ENCODE assay signal across 12 cellular contexts in the genomic region with DNA sequence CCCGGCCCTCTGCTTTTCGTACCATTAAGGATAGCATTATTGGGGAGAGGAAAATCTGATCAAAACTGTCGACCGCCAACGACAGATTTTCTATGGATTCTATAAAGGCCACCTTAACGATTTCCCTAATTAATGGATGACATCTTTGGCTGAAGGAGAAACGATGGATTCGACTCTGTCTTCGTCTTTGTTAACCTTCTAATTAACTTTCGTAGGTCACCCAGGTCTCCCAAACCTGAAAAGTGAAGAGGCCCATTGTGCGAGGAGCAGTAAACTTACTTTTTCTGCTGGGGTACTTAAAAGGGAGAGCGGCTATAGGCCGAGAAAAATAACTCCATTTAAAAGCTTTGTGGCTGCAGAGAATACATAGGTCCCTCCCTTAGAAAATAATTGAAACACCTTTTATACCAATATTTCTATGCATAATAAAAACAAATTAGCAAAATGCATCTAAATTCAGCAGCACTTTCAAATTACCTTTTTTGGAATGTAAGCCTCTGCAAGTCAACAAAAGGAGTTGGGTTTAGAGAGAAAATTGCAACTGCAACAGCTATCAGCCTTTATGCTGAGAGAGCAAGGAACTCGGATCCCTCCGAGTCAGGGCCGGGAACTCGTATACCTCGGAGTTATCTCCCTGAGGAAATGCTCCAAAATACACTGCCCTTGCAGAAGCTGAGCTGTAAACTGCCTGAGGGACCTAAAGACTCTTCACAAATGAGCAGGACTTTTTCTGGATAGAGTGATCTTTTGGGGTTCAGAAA. TPM values are rescaled to one million over a fixed set of nuclear protein-coding genes. Genes with fewer than 3 reads are reported as not detected.
A peak's percentile ranks its signal among the peaks of the same experiment; 100 is the strongest.
DNase-seq lines count a peak whose midpoint lies in the region; ATAC-seq, FAIRE-seq and TF ChIP-seq lines count a peak whose summit lies in the region.
"Had no signal": no experiment of that assay in that cellular context is flagged by ENCODE, and none has a peak within 500 bp of the region (broad histone marks: within the 10 kb centered on the region; RNA-seq: fewer than 3 reads in every experiment).

No MANE protein-coding gene starts in this region.

- H3K9ac ChIP-seq in GM12878 (ENCODE audit: control insufficient read depth, insufficient read depth, low read length) (no peak overlapping the region), muscle layer of colon (ENCODE audit: low read length) (no peak overlapping the region)

- SMC1A ChIA-PET in GM12878 (lab: Charles Lee; ENCODE audit: uncharacterized antibody, unreplicated experiment): interaction anchor here (1.1 kb wide), 1 partner anchor 358 kb away, joined by 4 read pairs; no protein-coding TSS in a partner anchor

- POLR2A ChIA-PET in MCF 10A (lab: Yijun Ruan, JAX): interaction anchor here (0.6 to 0.7 kb wide), 2 partner anchors 59 to 249 kb away, joined by 3 read pairs; no protein-coding TSS in a partner anchor
- POLR2A ChIA-PET in GM12878 (lab: Charles Lee): no interaction called here

- no peak for TF ChIP-seq POLR2A in breast epithelium (IDR thresholded peaks at IDR 0.05)
- TF ChIP-seq POLR2A in GM12878 (IDR thresholded peaks at IDR 0.05; ENCODE audit: low read depth, low read length): no peak
- no peak for TF ChIP-seq POLR2A in upper lobe of left lung (IDR thresholded peaks at IDR 0.05)

- H3K27me3 ChIP-seq in breast epithelium (no peaks in the 10 kb centered on the region), GM12878 (replicated peaks in 1 of 2; ENCODE audit: control insufficient read depth in 2 of 2, insufficient read depth in 2 of 2, low read length in 1 of 2) (peaks cover 8 to 11% of the 10 kb centered on the region in 2 experiments), muscle layer of colon (ENCODE audit: control insufficient read depth in 1 of 2, insufficient read depth in 2 of 2, low read length in 2 of 2) (peaks cover 0 to 8% of the 10 kb centered on the region in 2 donors), upper lobe of left lung (peaks cover 0 to 14% (median 3%) of the 10 kb centered on the region in 4 donors)

- ATAC-seq in GM12878: no peak
- no peak for ATAC-seq in upper lobe of left lung (ENCODE audit: low FRiP score in 2 of 2)
- ATAC-seq in GM18870 (IDR thresholded peaks at IDR 0.05; ENCODE audit: unreplicated experiment): no peak
- ATAC-seq in GM18511 (IDR thresholded peaks at IDR 0.05; ENCODE audit: unreplicated experiment): no peak

- in situ Hi-C loops in GM12878 (cut with MboI): no loop called here

- H3K9me3 ChIP-seq in breast epithelium: no peaks in the 10 kb centered on the region
- no peaks in the 10 kb centered on the region for H3K9me3 ChIP-seq in GM12878 (replicated peaks; ENCODE audit: control insufficient read depth, insufficient read depth, low read length)
- no peaks in the 10 kb centered on the region for H3K9me3 ChIP-seq in muscle layer of colon (ENCODE audit: low read length)
- no peaks in the 10 kb centered on the region for H3K9me3 ChIP-seq in upper lobe of left lung

- H3K36me3 ChIP-seq in breast epithelium (no peaks in the 10 kb centered on the region), GM12878 (ENCODE audit: control insufficient read depth in 2 of 2, insufficient read depth in 2 of 2, low read length in 1 of 2) (no peaks in the 10 kb centered on the region), muscle layer of colon (ENCODE audit: insufficient read depth, low read length) (no peaks in the 10 kb centered on the region), upper lobe of left lung (no peaks in the 10 kb centered on the region)

- no peaks in the 10 kb centered on the region for H3K9me3 Mint-ChIP-seq in MCF 10A (ENCODE audit: unreplicated experiment)

- no peak for FAIRE-seq in GM12878 (lab: Jason Lieb, UNC)
- FAIRE-seq: HTR-8/SVneo had no signal

- no peaks in the 10 kb centered on the region for H3K27me3 Mint-ChIP-seq in MCF 10A (ENCODE audit: insufficient read depth, unreplicated experiment)

- H3K4me3 Mint-ChIP-seq in MCF 10A (ENCODE audit: unreplicated experiment): no peak overlapping the region

- DNase-seq in breast epithelium (ENCODE audit: low spot score in 2 of 2) (no peak), MCF 10A (ENCODE audit: unreplicated experiment) (no peak), GM12878 (ENCODE audit: low read depth, low spot score) (no peak), upper lobe of left lung (no peak), T-helper 2 cell (no peak)
- DNase-seq: activated naive CD4-positive, alpha-beta T cell; SIG-M5 had no signal

- no peaks in the 10 kb centered on the region for H3K79me2 ChIP-seq in GM12878 (ENCODE audit: control insufficient read depth, insufficient read depth, low read length)

- no peak overlapping the region for H3K4me2 ChIP-seq in GM12878 (ENCODE audit: control insufficient read depth, insufficient read depth)

- peak overlapping the region; percentile 85 to 88 for H3K27ac ChIP-seq in breast epithelium
- H3K27ac ChIP-seq in GM12878 (ENCODE audit: control insufficient read depth, insufficient read depth): no peak overlapping the region
- no peak overlapping the region for H3K27ac ChIP-seq in muscle layer of colon (ENCODE audit: low read depth, low read length)
- H3K27ac ChIP-seq in upper lobe of left lung: peak overlapping the region in 3 of 4 donors; percentile 41 to 81 (median 75)

- no peaks in the 10 kb centered on the region for H3K4me1 ChIP-seq in breast epithelium
- H3K4me1 ChIP-seq in GM12878 (ENCODE audit: control insufficient read depth, insufficient read depth, low read length): no peaks in the 10 kb centered on the region
- H3K4me1 ChIP-seq in muscle layer of colon (ENCODE audit: insufficient read depth, low read length): peaks cover 8% of the 10 kb centered on the region
- H3K4me1 ChIP-seq in upper lobe of left lung: peaks cover 8 to 16% (median 12%) of the 10 kb centered on the region in 4 donors

- no peak overlapping the region for H2AFZ ChIP-seq in GM12878 (ENCODE audit: control insufficient read depth, low read depth, low read length)

- no TSS peak for BruUV-seq in MCF 10A (replicated peaks; lab: Mats Ljungman, UMichigan)
- BruUV-seq in GM12878 (replicated peaks; lab: Mats Ljungman, UMichigan): no TSS peak

- no peak overlapping the region for H3K27ac Mint-ChIP-seq in MCF 10A (ENCODE audit: low read depth, unreplicated experiment)

- H3K4me3 ChIP-seq in breast epithelium (peak overlapping the region; percentile 37 to 63 (median 49)), GM12878 (peak overlapping the region; percentile 22; the same call in 1 of the 2 replicates), muscle layer of colon (ENCODE audit: low read depth in 1 of 2, low read length in 2 of 2) (peak overlapping the region; percentile 53 to 63), upper lobe of left lung (peak overlapping the region in 3 of 4 donors; percentile 31 to 47 (median 46))

- H3K36me3 Mint-ChIP-seq in MCF 10A (ENCODE audit: insufficient read depth, unreplicated experiment): no peaks in the 10 kb centered on the region

- no peak for TF ChIP-seq RAD21 in GM12878 (IDR thresholded peaks at IDR 0.05; ENCODE audit: insufficient read depth, low read depth, low read length)

- H3K4me1 Mint-ChIP-seq in MCF 10A (ENCODE audit: insufficient read depth, unreplicated experiment): peaks cover 9% of the 10 kb centered on the region

- no peak for TF ChIP-seq CTCF in breast epithelium (IDR thresholded peaks at IDR 0.05)
- no peak for TF ChIP-seq CTCF in MCF 10A (IDR thresholded peaks at IDR 0.05; ENCODE audit: unreplicated experiment)
- no peak for TF ChIP-seq CTCF in GM12878 (IDR thresholded peaks at IDR 0.05 in 2 of 3, conservative IDR thresholded peaks at IDR 0.05 in 1 of 3; ENCODE audit: control insufficient read depth in 2 of 3, extremely low read depth in 1 of 3, insufficient read depth in 1 of 3, low read depth in 3 of 3, low read length in 3 of 3)
- TF ChIP-seq CTCF in upper lobe of left lung (IDR thresholded peaks at IDR 0.05): no peak

- no peak for TF ChIP-seq EP300 in GM12878 (IDR thresholded peaks at IDR 0.05; ENCODE audit: borderline replicate concordance in 1 of 2, control insufficient read depth in 1 of 2, low read depth in 2 of 2, low read length in 2 of 2)
- TF ChIP-seq EP300 in upper lobe of left lung (IDR thresholded peaks at IDR 0.05): no peak

- intact Hi-C loops in breast epithelium (cut with DNase I; ENCODE audit: low total_unique reads) (no loop called here), MCF 10A (cut with micrococcal nuclease) (no loop called here), GM12878 (cut with micrococcal nuclease; ENCODE audit: unreplicated experiment) (no loop called here)

- H4K20me1 ChIP-seq in GM12878 (ENCODE audit: control insufficient read depth, insufficient read depth): no peaks in the 10 kb centered on the region

- RAD21 ChIA-PET in GM12878 (lab: Charles Lee; ENCODE audit: unreplicated experiment): interaction anchor here (0.6 kb wide), 1 partner anchor 393 kb away, joined by 4 read pairs; no protein-coding TSS in a partner anchor

- CTCF ChIA-PET in MCF 10A (lab: Yijun Ruan, JAX) (interaction anchor here (1.4 to 2.0 kb wide), 2 partner anchors 22 to 358 kb away, joined by 5 read pairs; no protein-coding TSS in a partner anchor), GM12878 (lab: Yijun Ruan, JAX) (interaction anchor here (0.5 to 1.5 kb wide), 2 partner anchors 21 to 22 kb away, joined by 3 read pairs; no protein-coding TSS in a partner anchor)

- 34% methylated on average over 17 of the region's 18 CpGs for WGBS in GM12878 (ENCODE audit: insufficient coverage, insufficient replicate concordance, low lambda C conversion rate, missing lambda C conversion rate)
- WGBS in upper lobe of left lung, 2 donors: 35 to 36% methylated on average over 18 of the region's 18 CpGs

RNA-seq across cellular contexts. Expression of a gene that starts 31.4 kb away (rescaled TPM):
- total RNA-seq in breast epithelium (under 1 TPM in 1 of 3 donors, not detected in 2; 0.33 TPM), MCF 10A (2022) (not detected in 2 replicates), GM12878 (2014; rRNA removed) (not detected in 2 replicates), GM12878 (2014; rRNA removed; fragmentation: Illumina TruSeq; extraction: Trizol) (not detected in 2 replicates), GM12878 (2021) (not detected in 2 replicates), upper lobe of left lung (not detected)
- not detected in 2 replicates for total RNA-seq in GM12878 (2013; cell fraction: nucleolus; rRNA removed)
- not detected for polyA plus RNA-seq in GM12878 (2011; ENCODE audit: low read depth)
- polyA plus RNA-seq in GM12878 (2011; rRNA removed) (not detected in 2 replicates), GM12878 (2014; fragmentation: Illumina TruSeq; extraction: Trizol) (not detected in 2 replicates), GM12878 (2014; fragmentation: Nextera tagmentation; extraction: Ambion mirVana) (not detected), GM12878 (2014; rRNA removed) (not detected in 2 replicates), GM12878 (2016; fragmentation: Nextera tagmentation; extraction: Ambion mirVana) (not detected)
- polyA plus RNA-seq in GM12878 (2011; cell fraction: cytosol; rRNA removed): not detected in 2 replicates
- polyA plus RNA-seq in GM12878 (2011; cell fraction: nucleus; rRNA removed): not detected in 2 replicates
- not detected in 2 replicates for polyA plus RNA-seq in GM12878 (2012)
- not detected in 2 replicates for polyA minus RNA-seq in GM12878 (2011; rRNA and poly(A)+ RNA removed)
- not detected in 2 replicates for polyA minus RNA-seq in GM12878 (2011; cell fraction: cytosol; rRNA and poly(A)+ RNA removed)
- polyA minus RNA-seq in GM12878 (2011; cell fraction: nucleus; rRNA and poly(A)+ RNA removed): not detected in 2 replicates
- total RNA-seq: left colon had no signal

RNA-seq across cellular contexts. Expression of a gene that starts 59.9 kb away (rescaled TPM):
- total RNA-seq in breast epithelium (10 to 100 TPM; 27.1 to 75.2 (median 36.7) TPM), MCF 10A (2022) (35.5 and 71.8 TPM in 2 replicates), GM12878 (2014; rRNA removed) (6.3 and 6.4 TPM in 2 replicates), GM12878 (2014; rRNA removed; fragmentation: Illumina TruSeq; extraction: Trizol) (5.4 and 7.6 TPM in 2 replicates), GM12878 (2021) (10.6 and 13.9 TPM in 2 replicates), upper lobe of left lung (10 to 100 TPM; 13.6 to 90.9 (median 49.9) TPM)
- 14.2 and 21.6 TPM in 2 replicates for total RNA-seq in GM12878 (2013; cell fraction: nucleolus; rRNA removed)
- polyA plus RNA-seq in GM12878 (2011; ENCODE audit: low read depth): 3.7 TPM
- polyA plus RNA-seq in GM12878 (2011; rRNA removed) (17.1 and 28.7 TPM in 2 replicates), GM12878 (2014; fragmentation: Illumina TruSeq; extraction: Trizol) (5.2 and 8.7 TPM in 2 replicates), GM12878 (2014; fragmentation: Nextera tagmentation; extraction: Ambion mirVana) (1 to 10 TPM; 3.1 to 4.7 TPM), GM12878 (2014; rRNA removed) (3.0 and 6.7 TPM in 2 replicates), GM12878 (2016; fragmentation: Nextera tagmentation; extraction: Ambion mirVana) (1 to 10 TPM; 6.4 to 8.6 TPM)
- polyA plus RNA-seq in GM12878 (2011; cell fraction: cytosol; rRNA removed): 5.0 and 5.7 TPM in 2 replicates
- polyA plus RNA-seq in GM12878 (2011; cell fraction: nucleus; rRNA removed): 4.3 and 6.0 TPM in 2 replicates
- polyA plus RNA-seq in GM12878 (2012): 2.7 and 4.4 TPM in 2 replicates
- 4.4 and 13.3 TPM in 2 replicates for polyA minus RNA-seq in GM12878 (2011; rRNA and poly(A)+ RNA removed)
- polyA minus RNA-seq in GM12878 (2011; cell fraction: cytosol; rRNA and poly(A)+ RNA removed): 4.6 and 11.9 TPM in 2 replicates
- polyA minus RNA-seq in GM12878 (2011; cell fraction: nucleus; rRNA and poly(A)+ RNA removed): 7.4 and 14.3 TPM in 2 replicates

Comparison
In these comparisons a context has a peak if more than half of its experiments do, and no peak if none do; other contexts are left out.
1. H3K27ac ChIP-seq: peak in breast epithelium (2 of 2) and upper lobe of left lung (3 of 4); none in GM12878 (single experiment) and muscle layer of colon (single experiment).
2. Peak in every context shown above with its lines, with median percentiles within 50 percentile points of each other: H3K4me3 ChIP-seq.